Comparison of ENCODE assay signal across 9 cellular contexts in the genomic region with DNA sequence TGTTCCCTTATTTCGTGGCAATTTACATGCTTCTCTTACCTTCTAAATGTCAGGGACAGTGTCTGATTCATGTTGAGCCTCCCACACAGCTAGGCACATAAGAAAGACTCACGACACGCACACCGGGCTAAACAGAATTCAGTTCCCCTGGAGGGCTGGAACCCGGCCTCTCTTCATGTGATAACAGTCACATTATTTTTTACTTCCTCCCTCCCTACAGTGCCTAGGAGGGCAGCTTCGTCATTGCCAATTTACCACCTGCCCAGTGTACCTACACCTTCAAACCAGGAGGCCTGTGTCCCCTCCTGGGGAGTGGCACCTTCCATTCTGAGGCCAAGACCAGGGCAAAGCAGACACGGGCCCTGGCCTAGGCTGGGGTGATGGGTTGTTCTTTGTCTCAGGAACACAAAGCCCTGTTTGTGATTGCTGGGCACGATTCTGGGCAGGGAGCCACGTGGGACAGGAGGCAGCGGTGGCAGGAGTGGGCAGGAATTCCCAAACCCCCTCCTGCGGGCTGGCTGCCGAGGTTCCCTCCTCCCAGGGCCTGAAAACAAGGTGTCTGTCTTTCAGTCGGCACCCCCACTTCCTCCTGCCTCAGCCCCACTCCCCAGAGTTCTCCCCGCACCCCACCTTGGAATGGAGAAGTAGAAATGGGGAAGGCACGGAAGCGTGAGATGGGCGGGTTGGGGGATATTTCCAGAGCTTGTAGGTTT.
A peak's percentile ranks its signal among the peaks of the same experiment; 100 is the strongest.
DNase-seq lines count a peak whose midpoint lies in the region; ATAC-seq lines count a peak whose summit lies in the region.
"Had no signal": no experiment of that assay in that cellular context is flagged by ENCODE, and none has a peak within 500 bp of the region (broad histone marks: within the 10 kb centered on the region; RNA-seq: fewer than 3 reads in every experiment).

No MANE protein-coding gene starts in this region.

- peak overlapping the region; percentile 96 for H3K27ac ChIP-seq in substantia nigra (ENCODE audit: low read depth, low read length, poor library complexity, severe bottlenecking)
- H3K27ac ChIP-seq: C4-2B had no signal

- DNase-seq in activated CD4-positive, alpha-beta T cell treated with anti-CD3 and anti-CD28 coated beads for 48 hours: peak; percentile 54
- DNase-seq in activated CD4-positive, alpha-beta T cell treated with anti-CD3 and anti-CD28 coated beads, Interleukin-2, amount 50 U/mL, for 1 hour: no peak
- peak; percentile 65 for DNase-seq in UCSD-AML1 (lab: John Stamatoyannopoulos, UW; ENCODE audit: unreplicated experiment)
- DNase-seq in hypothalamus (lab: John Stamatoyannopoulos, UW): peak in 50 of 51 donors; percentile 19 to 94 (median 76)
- peak; percentile 47 to 94 (median 87) for DNase-seq in substantia nigra (lab: John Stamatoyannopoulos, UW)
- no peak for DNase-seq in dedifferentiated amniotic fluid mesenchymal stem cell (ENCODE audit: extremely low spot score)
- DNase-seq in iPS-NIHi11 (ENCODE audit: low spot score): no peak

- no peak for ATAC-seq in HG03565 (IDR thresholded peaks at IDR 0.05; ENCODE audit: unreplicated experiment)

Comparison
In these comparisons a context has a peak if more than half of its experiments do, and no peak if none do; other contexts are left out.
1. DNase-seq: peak in activated CD4-positive, alpha-beta T cell treated with anti-CD3 and anti-CD28 coated beads for 48 hours (single experiment), UCSD-AML1 (single experiment), hypothalamus (50 of 51) and substantia nigra (49 of 49); none in activated CD4-positive, alpha-beta T cell treated with anti-CD3 and anti-CD28 coated beads, Interleukin-2, amount 50 U/mL, for 1 hour (single experiment), dedifferentiated amniotic fluid mesenchymal stem cell (single experiment) and iPS-NIHi11 (single experiment).